ENCODE assay signal across 11 cellular contexts in the genomic region with DNA sequence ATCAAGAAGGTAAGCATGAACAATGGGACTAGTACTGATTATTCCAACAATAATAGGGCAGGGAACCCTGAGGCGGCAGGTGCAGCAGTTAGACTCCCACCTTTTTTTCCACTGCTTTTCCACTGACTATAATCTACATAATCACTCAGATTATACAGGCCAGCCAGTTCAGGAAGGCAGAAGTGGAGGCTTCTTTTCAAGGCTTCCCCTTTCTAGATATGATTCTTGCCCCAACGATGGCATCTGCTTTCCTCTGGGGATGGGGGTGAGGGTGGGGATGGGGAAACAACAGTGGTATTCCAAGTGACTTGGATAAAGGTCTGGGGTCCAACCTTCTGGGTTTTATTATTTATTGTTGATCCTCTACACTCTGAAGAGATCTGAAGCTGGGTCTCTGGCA. TPM values are rescaled to one million over a fixed set of nuclear protein-coding genes. Genes with fewer than 3 reads are reported as not detected.
DNase-seq lines count a peak whose midpoint lies in the region; ATAC-seq and TF ChIP-seq lines count a peak whose summit lies in the region.
"Had no signal": no experiment of that assay in that cellular context is flagged by ENCODE, and none has a peak within 500 bp of the region (broad histone marks: within the 10 kb centered on the region; RNA-seq: fewer than 3 reads in every experiment).

No MANE protein-coding gene starts in this region.

- H3K27me3 Mint-ChIP-seq in activated CD4-positive, alpha-beta T cell treated with anti-CD3 and anti-CD28 coated beads, Interleukin-2, amount 10 ng/mL, durations not matched to agents 7 days and 5 days: no peaks in the 10 kb centered on the region
- no peaks in the 10 kb centered on the region for H3K27me3 Mint-ChIP-seq in central memory CD8-positive, alpha-beta T cell
- H3K27me3 Mint-ChIP-seq in stimulated activated naive CD8-positive, alpha-beta T cell treated with anti-CD3 and anti-CD28 coated beads, Interleukin-15, amount 100 ng/mL, for 72 hours: no peaks in the 10 kb centered on the region

- peaks cover 41% of the 10 kb centered on the region for H3K4me1 Mint-ChIP-seq in activated CD4-positive, alpha-beta T cell treated with anti-CD3 and anti-CD28 coated beads, Interleukin-2, amount 10 ng/mL, durations not matched to agents 7 days and 5 days
- H3K4me1 Mint-ChIP-seq in central memory CD8-positive, alpha-beta T cell: peaks cover 51% of the 10 kb centered on the region
- peaks cover 41% of the 10 kb centered on the region for H3K4me1 Mint-ChIP-seq in stimulated activated naive CD8-positive, alpha-beta T cell treated with anti-CD3 and anti-CD28 coated beads, Interleukin-15, amount 100 ng/mL, for 72 hours

- H3K4me3 Mint-ChIP-seq in activated CD4-positive, alpha-beta T cell treated with anti-CD3 and anti-CD28 coated beads, Interleukin-2, amount 10 ng/mL, durations not matched to agents 7 days and 5 days: peak overlapping the region; percentile 98
- peak overlapping the region; percentile 97 for H3K4me3 Mint-ChIP-seq in central memory CD8-positive, alpha-beta T cell
- H3K4me3 Mint-ChIP-seq in stimulated activated naive CD8-positive, alpha-beta T cell treated with anti-CD3 and anti-CD28 coated beads, Interleukin-15, amount 100 ng/mL, for 72 hours: peak overlapping the region; percentile 71 to 85

- intact Hi-C loops in ovary (cut with DNase I): no loop called here

- CTCF ChIA-PET in activated CD4-positive, alpha-beta T cell treated with anti-CD3 and anti-CD28 coated beads, Interleukin-2, amount 10 ng/mL, durations not matched to agents 7 days and 5 days (lab: Charles Lee): interaction anchor here (0.6 to 2.1 kb wide), 6 partner anchors 10 to 1823 kb away, joined by 3 to 16 read pairs (median 4); a partner anchor contains a TSS
- CTCF ChIA-PET in HEK293T (lab: Yijun Ruan, JAX): no interaction called here

- peak; percentile 1 for ATAC-seq in HG03457 (IDR thresholded peaks at IDR 0.05; ENCODE audit: unreplicated experiment)
- no peak for ATAC-seq in central memory CD8-positive, alpha-beta T cell (replicated peaks; ENCODE audit: extremely low read depth, poor library complexity, severe bottlenecking)
- peak; percentile 7 for ATAC-seq in stimulated activated naive CD8-positive, alpha-beta T cell treated with anti-CD3 and anti-CD28 coated beads, Interleukin-15, amount 100 ng/mL, for 72 hours

- no peak for TF ChIP-seq EP300 in ovary (IDR thresholded peaks at IDR 0.05)

- TF ChIP-seq CTCF in ovary (IDR thresholded peaks at IDR 0.05): no peak

- POLR2A ChIA-PET in activated CD4-positive, alpha-beta T cell treated with anti-CD3 and anti-CD28 coated beads, Interleukin-2, amount 10 ng/mL, durations not matched to agents 7 days and 5 days (lab: Charles Lee): interaction anchor here (0.6 kb wide), 1 partner anchor 147 kb away, joined by 3 read pairs; no protein-coding TSS in a partner anchor
- POLR2A ChIA-PET in HEK293T (lab: Yijun Ruan, JAX): no interaction called here

- TF ChIP-seq POLR2A in ovary (IDR thresholded peaks at IDR 0.05): no peak

- H3K9me3 Mint-ChIP-seq in activated CD4-positive, alpha-beta T cell treated with anti-CD3 and anti-CD28 coated beads, Interleukin-2, amount 10 ng/mL, durations not matched to agents 7 days and 5 days: peaks cover 2% of the 10 kb centered on the region
- H3K9me3 Mint-ChIP-seq in central memory CD8-positive, alpha-beta T cell: no peaks in the 10 kb centered on the region
- H3K9me3 Mint-ChIP-seq in stimulated activated naive CD8-positive, alpha-beta T cell treated with anti-CD3 and anti-CD28 coated beads, Interleukin-15, amount 100 ng/mL, for 72 hours: no peaks in the 10 kb centered on the region

- peaks cover 36% of the 10 kb centered on the region for H3K36me3 Mint-ChIP-seq in activated CD4-positive, alpha-beta T cell treated with anti-CD3 and anti-CD28 coated beads, Interleukin-2, amount 10 ng/mL, durations not matched to agents 7 days and 5 days (ENCODE audit: low read depth)
- H3K36me3 Mint-ChIP-seq in central memory CD8-positive, alpha-beta T cell (ENCODE audit: insufficient read depth): peaks cover 38% of the 10 kb centered on the region

- DNase-seq in activated CD4-positive, alpha-beta T cell treated with anti-CD3 and anti-CD28 coated beads, Interleukin-2, amount 10 ng/mL, durations not matched to agents 7 days and 5 days: no peak
- DNase-seq in activated CD4-positive, alpha-beta T cell treated with anti-CD3 and anti-CD28 coated beads for 1 hour: no peak
- DNase-seq in central memory CD8-positive, alpha-beta T cell (ENCODE audit: low spot score in 2 of 2): no peak
- DNase-seq in stimulated activated naive CD8-positive, alpha-beta T cell treated with anti-CD3 and anti-CD28 coated beads, Interleukin-15, amount 100 ng/mL, for 72 hours: no peak
- DNase-seq in ovary: no peak
- no peak for DNase-seq in HEK293T (ENCODE audit: extremely low spot score)
- DNase-seq in activated gamma-delta T cell (lab: John Stamatoyannopoulos, UW): no peak
- DNase-seq: NCI-H2081 had no signal

- no peaks in the 10 kb centered on the region for H3K27me3 ChIP-seq in ovary

- H3K27ac ChIP-seq in ovary: no peak overlapping the region

- no peak overlapping the region for H3K4me3 ChIP-seq in ovary

- WGBS in ovary, 3 donors: 57 to 68% (median 65%) methylated on average over 2 of the region's 2 CpGs

- no peaks in the 10 kb centered on the region for H3K9me3 ChIP-seq in ovary

- H3K27ac Mint-ChIP-seq in activated CD4-positive, alpha-beta T cell treated with anti-CD3 and anti-CD28 coated beads, Interleukin-2, amount 10 ng/mL, durations not matched to agents 7 days and 5 days: peak overlapping the region; percentile 91
- peak overlapping the region; percentile 85 for H3K27ac Mint-ChIP-seq in central memory CD8-positive, alpha-beta T cell (ENCODE audit: low read depth)
- peak overlapping the region; percentile 91 to 98 for H3K27ac Mint-ChIP-seq in stimulated activated naive CD8-positive, alpha-beta T cell treated with anti-CD3 and anti-CD28 coated beads, Interleukin-15, amount 100 ng/mL, for 72 hours
- H3K27ac Mint-ChIP-seq: progenitor cell of endocrine pancreas had no signal

- no peaks in the 10 kb centered on the region for H3K36me3 ChIP-seq in ovary

- H3K4me1 ChIP-seq in ovary (ENCODE audit: insufficient read depth): no peaks in the 10 kb centered on the region

TF ChIP-seq in HEK293T, 16 proteins besides CTCF, POLR2A, EP300 and RAD21:
- TF ChIP-seq BHLHE40 (IDR thresholded peaks at IDR 0.05; ENCODE audit: borderline replicate concordance): no peak
- TF ChIP-seq ZNF384 (IDR thresholded peaks at IDR 0.05): no peak
- TF ChIP-seq FOXK2 (IDR thresholded peaks at IDR 0.05): no peak
- TF ChIP-seq NFRKB (IDR thresholded peaks at IDR 0.05): no peak
- TF ChIP-seq FOXA1 (IDR thresholded peaks at IDR 0.05): no peak
- TF ChIP-seq, protein P1, sequence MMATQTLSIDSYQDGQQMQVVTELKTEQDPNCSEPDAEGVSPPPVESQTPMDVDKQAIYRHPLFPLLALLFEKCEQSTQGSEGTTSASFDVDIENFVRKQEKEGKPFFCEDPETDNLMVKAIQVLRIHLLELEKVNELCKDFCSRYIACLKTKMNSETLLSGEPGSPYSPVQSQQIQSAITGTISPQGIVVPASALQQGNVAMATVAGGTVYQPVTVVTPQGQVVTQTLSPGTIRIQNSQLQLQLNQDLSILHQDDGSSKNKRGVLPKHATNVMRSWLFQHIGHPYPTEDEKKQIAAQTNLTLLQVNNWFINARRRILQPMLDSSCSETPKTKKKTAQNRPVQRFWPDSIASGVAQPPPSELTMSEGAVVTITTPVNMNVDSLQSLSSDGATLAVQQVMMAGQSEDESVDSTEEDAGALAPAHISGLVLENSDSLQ (IDR thresholded peaks at IDR 0.05): no peak
- no peak for TF ChIP-seq FOXM1 (IDR thresholded peaks at IDR 0.05; ENCODE audit: borderline replicate concordance)
- TF ChIP-seq HDGF (IDR thresholded peaks at IDR 0.05; ENCODE audit: borderline replicate concordance): no peak
- TF ChIP-seq ELF4 (IDR thresholded peaks at IDR 0.05): no peak
- no peak for TF ChIP-seq ARNT (IDR thresholded peaks at IDR 0.05)
- no peak for TF ChIP-seq TARDBP (IDR thresholded peaks at IDR 0.05)
- no peak for TF ChIP-seq LEF1 (IDR thresholded peaks at IDR 0.05; ENCODE audit: borderline replicate concordance)
- no peak for TF ChIP-seq CTBP1 (IDR thresholded peaks at IDR 0.05; ENCODE audit: borderline replicate concordance)
- TF ChIP-seq SUZ12 (IDR thresholded peaks at IDR 0.05): no peak
- TF ChIP-seq SP1 (IDR thresholded peaks at IDR 0.05): no peak
- no peak for TF ChIP-seq L3MBTL2 (conservative IDR thresholded peaks at IDR 0.05)

RNA-seq across cellular contexts. Expression of a gene that starts 0.3 kb away (rescaled TPM):
- total RNA-seq in activated CD4-positive, alpha-beta T cell treated with anti-CD3 and anti-CD28 coated beads, Interleukin-2, amount 10 ng/mL, durations not matched to agents 7 days and 5 days: 100 to 1,000 TPM; 182 to 215 TPM
- 10 to 100 TPM in 2 of 7 donors, 1 to 10 TPM in 5; 3.7 to 16.4 (median 5.2) TPM for total RNA-seq in ovary
- polyA plus RNA-seq in ovary: 10 to 100 TPM in 1 of 2 donors, 1 to 10 TPM in 1; 1.8 to 24.5 TPM
- total RNA-seq: progenitor cell of endocrine pancreas had no signal
- polyA plus RNA-seq: AG04450 had no signal

RNA-seq across cellular contexts. Expression of a gene that starts 24.5 kb away (rescaled TPM):
- total RNA-seq in activated CD4-positive, alpha-beta T cell treated with anti-CD3 and anti-CD28 coated beads, Interleukin-2, amount 10 ng/mL, durations not matched to agents 7 days and 5 days: 10 to 100 TPM in 1 of 2 experiments, 1 to 10 TPM in 1; 8.5 to 10.8 TPM
- under 1 TPM in 2 of 7 donors, not detected in 5; 0.54 to 0.55 TPM for total RNA-seq in ovary
- 1 to 10 TPM in 1 of 2 donors, under 1 TPM in 1; 0.85 to 1.0 TPM for polyA plus RNA-seq in ovary
- total RNA-seq: progenitor cell of endocrine pancreas had no signal
- polyA plus RNA-seq: AG04450 had no signal

RNA-seq across cellular contexts. Expression of a gene that starts 51.5 kb away (rescaled TPM):
- 10 to 100 TPM; 21.4 to 21.7 TPM for total RNA-seq in activated CD4-positive, alpha-beta T cell treated with anti-CD3 and anti-CD28 coated beads, Interleukin-2, amount 10 ng/mL, durations not matched to agents 7 days and 5 days
- total RNA-seq in ovary: 10 to 100 TPM; 12.5 to 33.3 (median 22.7) TPM
- polyA plus RNA-seq in ovary: 10 to 100 TPM; 19.2 to 35.4 TPM
- polyA plus RNA-seq: AG04450 had no signal

Comparison
In these comparisons a context has a peak if more than half of its experiments do, and no peak if none do; other contexts are left out.
1. RNA of a gene that starts 0.3 kb away (total RNA-seq): 182 to 215 TPM in activated CD4-positive, alpha-beta T cell treated with anti-CD3 and anti-CD28 coated beads, Interleukin-2, amount 10 ng/mL, durations not matched to agents 7 days and 5 days; 3.7 to 16.4 TPM in ovary; every median in the first group is over 10 times any median in the second.
2. RNA of a gene that starts 24.5 kb away (total RNA-seq): 8.5 to 10.8 TPM in activated CD4-positive, alpha-beta T cell treated with anti-CD3 and anti-CD28 coated beads, Interleukin-2, amount 10 ng/mL, durations not matched to agents 7 days and 5 days; 0.54 to 0.55 TPM in ovary; every median in the first group is over 4 times any median in the second.
3. Peak in every context shown above with its lines, with median percentiles within 50 percentile points of each other: H3K27ac Mint-ChIP-seq and H3K4me3 Mint-ChIP-seq.